In the genomic region with DNA sequence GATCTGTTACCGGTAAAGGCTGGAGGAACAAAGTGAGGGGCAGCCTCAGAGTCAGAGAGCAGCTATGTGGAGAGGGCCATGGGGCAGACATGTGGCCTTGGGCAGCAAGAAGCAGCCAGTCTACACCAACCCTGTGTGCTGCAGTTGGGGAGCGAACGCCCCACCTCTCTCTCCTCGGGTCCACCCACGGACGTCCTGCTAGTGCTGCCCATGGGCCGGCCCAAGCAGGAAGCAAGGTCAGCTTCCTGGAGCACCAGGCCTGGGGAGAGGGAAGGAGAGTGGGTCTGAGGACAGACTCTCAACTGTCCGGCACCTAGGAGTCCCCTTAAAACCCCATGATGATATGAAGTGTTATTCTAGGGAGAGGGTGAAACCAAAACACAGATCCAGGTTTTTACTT, we compare ENCODE assay signal across 1 cellular context.
TF ChIP-seq lines count a peak whose summit lies in the region.

No MANE protein-coding gene starts in this region.

TF ChIP-seq in SK-N-SH, 30 proteins besides CTCF, POLR2A, EP300 and RAD21 (continued from another document):
- TF ChIP-seq REST (IDR thresholded peaks at IDR 0.05; ENCODE audit: low read depth, low read length) (no peak), EZH2phosphoT487 (IDR thresholded peaks at IDR 0.05; ENCODE audit: borderline replicate concordance, low read depth) (no peak), RFX5 (IDR thresholded peaks at IDR 0.05; ENCODE audit: low read length) (no peak), FOXJ3 (CRISPR knock-in tag; IDR thresholded peaks at IDR 0.05) (no peak), RCOR1 (IDR thresholded peaks at IDR 0.05; ENCODE audit: low read length) (no peak), TAF1 (IDR thresholded peaks at IDR 0.05; ENCODE audit: borderline replicate concordance, low read depth, low read length) (no peak)
- TF ChIP-seq, protein P1, sequence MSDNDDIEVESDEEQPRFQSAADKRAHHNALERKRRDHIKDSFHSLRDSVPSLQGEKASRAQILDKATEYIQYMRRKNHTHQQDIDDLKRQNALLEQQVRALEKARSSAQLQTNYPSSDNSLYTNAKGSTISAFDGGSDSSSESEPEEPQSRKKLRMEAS (IDR thresholded peaks at IDR 0.05; ENCODE audit: low read depth) = no peak
- TF ChIP-seq, protein P2, sequence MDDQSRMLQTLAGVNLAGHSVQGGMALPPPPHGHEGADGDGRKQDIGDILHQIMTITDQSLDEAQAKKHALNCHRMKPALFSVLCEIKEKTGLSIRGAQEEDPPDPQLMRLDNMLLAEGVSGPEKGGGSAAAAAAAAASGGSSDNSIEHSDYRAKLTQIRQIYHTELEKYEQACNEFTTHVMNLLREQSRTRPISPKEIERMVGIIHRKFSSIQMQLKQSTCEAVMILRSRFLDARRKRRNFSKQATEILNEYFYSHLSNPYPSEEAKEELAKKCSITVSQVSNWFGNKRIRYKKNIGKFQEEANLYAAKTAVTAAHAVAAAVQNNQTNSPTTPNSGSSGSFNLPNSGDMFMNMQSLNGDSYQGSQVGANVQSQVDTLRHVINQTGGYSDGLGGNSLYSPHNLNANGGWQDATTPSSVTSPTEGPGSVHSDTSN (IDR thresholded peaks at IDR 0.05) = no peak
